In the genomic region with DNA sequence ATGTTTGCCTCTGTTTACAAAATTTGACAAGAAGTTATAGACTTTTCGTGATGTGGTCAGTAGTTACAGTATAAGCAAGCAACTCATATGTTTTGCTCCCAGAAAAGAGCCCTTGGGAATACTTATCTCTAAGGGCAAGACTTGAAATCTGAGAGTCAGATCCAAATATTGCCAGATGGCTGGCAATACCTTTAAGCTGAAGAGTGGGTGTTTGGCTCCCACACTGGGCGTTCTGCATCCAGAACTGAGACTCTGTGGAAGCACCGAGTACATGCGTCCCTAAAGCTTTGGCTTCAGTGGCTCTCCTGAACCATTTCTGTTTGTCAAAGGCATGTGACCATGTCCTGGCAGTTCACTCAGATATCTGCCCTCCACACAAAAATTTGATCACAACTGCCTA, we compare ENCODE assay signal across 25 cellular contexts.
DNase-seq lines count a peak whose midpoint lies in the region; TF ChIP-seq lines count a peak whose summit lies in the region.
"Had no signal": no experiment of that assay in that cellular context is flagged by ENCODE, and none has a peak within 500 bp of the region (broad histone marks: within the 10 kb centered on the region; RNA-seq: fewer than 3 reads in every experiment).

No MANE protein-coding gene starts in this region.

- TF ChIP-seq CTCF in glutamatergic neuron (IDR thresholded peaks at IDR 0.05; ENCODE audit: partially characterized antibody, unreplicated experiment): no peak

- H3K27ac Mint-ChIP-seq in glutamatergic neuron (ENCODE audit: unreplicated experiment): peak overlapping the region; percentile 13
- H3K27ac Mint-ChIP-seq: naive thymus-derived CD8-positive, alpha-beta T cell; stimulated activated effector memory CD8-positive, alpha-beta T cell treated with anti-CD3 and anti-CD28 coated beads, Interleukin-12 subunit alpha, Interleukin-12 subunit beta, amount 100 ng/mL, for 72 hours; T-helper 17 cell had no signal

- no peaks in the 10 kb centered on the region for H3K27me3 Mint-ChIP-seq in glutamatergic neuron (ENCODE audit: unreplicated experiment)
- H3K27me3 Mint-ChIP-seq: T-helper 17 cell had no signal

- H3K9me3 Mint-ChIP-seq in glutamatergic neuron (ENCODE audit: unreplicated experiment): peaks cover 8% of the 10 kb centered on the region
- H3K9me3 Mint-ChIP-seq: naive thymus-derived CD8-positive, alpha-beta T cell; stimulated activated effector memory CD8-positive, alpha-beta T cell treated with anti-CD3 and anti-CD28 coated beads, Interleukin-12 subunit alpha, Interleukin-12 subunit beta, amount 100 ng/mL, for 72 hours had no signal

- DNase-seq in Ammon's horn (ENCODE audit: low spot score) (peak; percentile 19), DMS 273 (lab: John Stamatoyannopoulos, UW; ENCODE audit: unreplicated experiment) (peak; percentile 97), NCI-H524 treated with DMSO at 0.1 percent for 48 hours (lab: John Stamatoyannopoulos, UW) (peak; percentile 74), glutamatergic neuron (no peak), NCI-H1048 (lab: John Stamatoyannopoulos, UW) (no peak), kidney glomerular epithelial cell (lab: John Stamatoyannopoulos, UW) (no peak)
- DNase-seq in stimulated activated CD4-positive, alpha-beta T cell treated with anti-CD3 and anti-CD28 coated beads, Interleukin-2, amount 100 ng/mL, for 48 hours: no peak
- DNase-seq: activated CD4-positive, alpha-beta T cell treated with anti-CD3 and anti-CD28 coated beads, Interleukin-2, amount 50 U/mL, for 4 hours; activated T-cell treated with anti-CD3 and anti-CD28 coated beads, Interleukin-2, amount 50 U/mL, for 48 hours; colonic mucosa; COR-L47; DND-41; effector CD4-positive, alpha-beta T cell; GF-D8; GOT3; lower lobe of right lung; MG63; naive thymus-derived CD8-positive, alpha-beta T cell; NCI-H1417; NCI-H2081 treated with DMSO at 0.1 percent for 48 hours; PC-3; psoas muscle; T-helper 17 cell; transverse colon had no signal

- H3K4me3 Mint-ChIP-seq in glutamatergic neuron (ENCODE audit: unreplicated experiment): peak overlapping the region; percentile 52
- H3K4me3 Mint-ChIP-seq: naive thymus-derived CD8-positive, alpha-beta T cell; stimulated activated effector memory CD8-positive, alpha-beta T cell treated with anti-CD3 and anti-CD28 coated beads, Interleukin-12 subunit alpha, Interleukin-12 subunit beta, amount 100 ng/mL, for 72 hours; T-helper 17 cell had no signal

- H3K4me1 Mint-ChIP-seq in glutamatergic neuron (ENCODE audit: low read depth, unreplicated experiment): peaks cover 65% of the 10 kb centered on the region
- H3K4me1 Mint-ChIP-seq: stimulated activated effector memory CD8-positive, alpha-beta T cell treated with anti-CD3 and anti-CD28 coated beads, Interleukin-12 subunit alpha, Interleukin-12 subunit beta, amount 100 ng/mL, for 72 hours had no signal

- H3K36me3 Mint-ChIP-seq in glutamatergic neuron (ENCODE audit: unreplicated experiment): no peaks in the 10 kb centered on the region
- H3K36me3 Mint-ChIP-seq: naive thymus-derived CD8-positive, alpha-beta T cell; stimulated activated effector memory CD8-positive, alpha-beta T cell treated with anti-CD3 and anti-CD28 coated beads, Interleukin-12 subunit alpha, Interleukin-12 subunit beta, amount 100 ng/mL, for 72 hours had no signal

Comparison
In these comparisons a context has a peak if more than half of its experiments do, and no peak if none do; other contexts are left out.
1. DNase-seq: peak in Ammon's horn (single experiment), DMS 273 (single experiment) and NCI-H524 treated with DMSO at 0.1 percent for 48 hours (single experiment); none in glutamatergic neuron (single experiment), NCI-H1048 (single experiment), kidney glomerular epithelial cell (single experiment) and stimulated activated CD4-positive, alpha-beta T cell treated with anti-CD3 and anti-CD28 coated beads, Interleukin-2, amount 100 ng/mL, for 48 hours (0 of 2).